ENCODE assay signal across 2 cellular contexts in the genomic region with DNA sequence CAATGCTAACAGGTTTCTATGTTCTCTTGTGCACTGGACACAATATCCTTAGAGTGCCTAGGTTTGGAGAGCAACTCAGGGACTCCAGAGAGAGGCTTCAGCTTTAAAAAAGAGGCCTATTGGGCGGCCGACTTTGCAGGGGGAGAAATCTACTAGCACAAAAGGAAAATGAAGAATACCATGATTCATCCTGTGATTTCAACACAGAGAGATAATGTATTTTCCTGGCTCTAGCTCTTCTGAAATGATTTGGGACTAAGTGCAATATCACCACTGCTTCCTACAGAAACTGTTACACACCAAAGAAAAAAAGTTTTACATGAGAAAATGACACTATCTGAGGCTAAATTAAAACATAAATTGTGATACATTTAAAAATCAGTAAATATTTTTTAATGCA.
TF ChIP-seq lines count a peak whose summit lies in the region.

No MANE protein-coding gene starts in this region.

TF ChIP-seq in SK-N-SH, 30 proteins besides CTCF, POLR2A, EP300 and RAD21 (continued from another document):
- TF ChIP-seq FOSL2 (IDR thresholded peaks at IDR 0.05; ENCODE audit: borderline replicate concordance, low read depth) = 0 out of 2 replicates have a peak, but pooled peaks have one; percentile 5
- TF ChIP-seq, protein P1, sequence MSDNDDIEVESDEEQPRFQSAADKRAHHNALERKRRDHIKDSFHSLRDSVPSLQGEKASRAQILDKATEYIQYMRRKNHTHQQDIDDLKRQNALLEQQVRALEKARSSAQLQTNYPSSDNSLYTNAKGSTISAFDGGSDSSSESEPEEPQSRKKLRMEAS (IDR thresholded peaks at IDR 0.05; ENCODE audit: low read depth) = no peak
- TF ChIP-seq CHD2 (IDR thresholded peaks at IDR 0.05; ENCODE audit: low read length, partially characterized antibody) = no peak

TF ChIP-seq in SK-N-SH treated with all-trans-retinoic acid at 6 μM for 48 hours, 23 proteins besides CTCF, POLR2A, EP300 and RAD21 (continued from another document):
- TF ChIP-seq ARNTL (CRISPR knock-in tag; IDR thresholded peaks at IDR 0.05; ENCODE audit: borderline replicate concordance, low read depth) = no peak
- no peak for TF ChIP-seq TOX (CRISPR knock-in tag; IDR thresholded peaks at IDR 0.05; ENCODE audit: borderline replicate concordance)
- TF ChIP-seq, protein P2, sequence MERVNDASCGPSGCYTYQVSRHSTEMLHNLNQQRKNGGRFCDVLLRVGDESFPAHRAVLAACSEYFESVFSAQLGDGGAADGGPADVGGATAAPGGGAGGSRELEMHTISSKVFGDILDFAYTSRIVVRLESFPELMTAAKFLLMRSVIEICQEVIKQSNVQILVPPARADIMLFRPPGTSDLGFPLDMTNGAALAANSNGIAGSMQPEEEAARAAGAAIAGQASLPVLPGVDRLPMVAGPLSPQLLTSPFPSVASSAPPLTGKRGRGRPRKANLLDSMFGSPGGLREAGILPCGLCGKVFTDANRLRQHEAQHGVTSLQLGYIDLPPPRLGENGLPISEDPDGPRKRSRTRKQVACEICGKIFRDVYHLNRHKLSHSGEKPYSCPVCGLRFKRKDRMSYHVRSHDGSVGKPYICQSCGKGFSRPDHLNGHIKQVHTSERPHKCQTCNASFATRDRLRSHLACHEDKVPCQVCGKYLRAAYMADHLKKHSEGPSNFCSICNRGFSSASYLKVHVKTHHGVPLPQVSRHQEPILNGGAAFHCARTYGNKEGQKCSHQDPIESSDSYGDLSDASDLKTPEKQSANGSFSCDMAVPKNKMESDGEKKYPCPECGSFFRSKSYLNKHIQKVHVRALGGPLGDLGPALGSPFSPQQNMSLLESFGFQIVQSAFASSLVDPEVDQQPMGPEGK (CRISPR knock-in tag; IDR thresholded peaks at IDR 0.05; ENCODE audit: borderline replicate concordance) = no peak
- TF ChIP-seq ZC3H10 (CRISPR knock-in tag; IDR thresholded peaks at IDR 0.05) = no peak
- no peak for TF ChIP-seq ZFP30 (CRISPR knock-in tag; IDR thresholded peaks at IDR 0.05)
- TF ChIP-seq CSDC2 (CRISPR knock-in tag; IDR thresholded peaks at IDR 0.05) = no peak
- no peak for TF ChIP-seq TCF4 (CRISPR knock-in tag; IDR thresholded peaks at IDR 0.05; ENCODE audit: borderline replicate concordance)
- no peak for TF ChIP-seq BACH2 (CRISPR knock-in tag; IDR thresholded peaks at IDR 0.05; ENCODE audit: borderline replicate concordance)
- TF ChIP-seq, protein P3, sequence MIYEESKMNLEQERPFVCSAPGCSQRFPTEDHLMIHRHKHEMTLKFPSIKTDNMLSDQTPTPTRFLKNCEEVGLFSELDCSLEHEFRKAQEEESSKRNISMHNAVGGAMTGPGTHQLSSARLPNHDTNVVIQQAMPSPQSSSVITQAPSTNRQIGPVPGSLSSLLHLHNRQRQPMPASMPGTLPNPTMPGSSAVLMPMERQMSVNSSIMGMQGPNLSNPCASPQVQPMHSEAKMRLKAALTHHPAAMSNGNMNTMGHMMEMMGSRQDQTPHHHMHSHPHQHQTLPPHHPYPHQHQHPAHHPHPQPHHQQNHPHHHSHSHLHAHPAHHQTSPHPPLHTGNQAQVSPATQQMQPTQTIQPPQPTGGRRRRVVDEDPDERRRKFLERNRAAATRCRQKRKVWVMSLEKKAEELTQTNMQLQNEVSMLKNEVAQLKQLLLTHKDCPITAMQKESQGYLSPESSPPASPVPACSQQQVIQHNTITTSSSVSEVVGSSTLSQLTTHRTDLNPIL (CRISPR knock-in tag; IDR thresholded peaks at IDR 0.05; ENCODE audit: low read depth) = no peak
- no peak for TF ChIP-seq ESRRG (CRISPR knock-in tag; IDR thresholded peaks at IDR 0.05)
- TF ChIP-seq, protein P4, sequence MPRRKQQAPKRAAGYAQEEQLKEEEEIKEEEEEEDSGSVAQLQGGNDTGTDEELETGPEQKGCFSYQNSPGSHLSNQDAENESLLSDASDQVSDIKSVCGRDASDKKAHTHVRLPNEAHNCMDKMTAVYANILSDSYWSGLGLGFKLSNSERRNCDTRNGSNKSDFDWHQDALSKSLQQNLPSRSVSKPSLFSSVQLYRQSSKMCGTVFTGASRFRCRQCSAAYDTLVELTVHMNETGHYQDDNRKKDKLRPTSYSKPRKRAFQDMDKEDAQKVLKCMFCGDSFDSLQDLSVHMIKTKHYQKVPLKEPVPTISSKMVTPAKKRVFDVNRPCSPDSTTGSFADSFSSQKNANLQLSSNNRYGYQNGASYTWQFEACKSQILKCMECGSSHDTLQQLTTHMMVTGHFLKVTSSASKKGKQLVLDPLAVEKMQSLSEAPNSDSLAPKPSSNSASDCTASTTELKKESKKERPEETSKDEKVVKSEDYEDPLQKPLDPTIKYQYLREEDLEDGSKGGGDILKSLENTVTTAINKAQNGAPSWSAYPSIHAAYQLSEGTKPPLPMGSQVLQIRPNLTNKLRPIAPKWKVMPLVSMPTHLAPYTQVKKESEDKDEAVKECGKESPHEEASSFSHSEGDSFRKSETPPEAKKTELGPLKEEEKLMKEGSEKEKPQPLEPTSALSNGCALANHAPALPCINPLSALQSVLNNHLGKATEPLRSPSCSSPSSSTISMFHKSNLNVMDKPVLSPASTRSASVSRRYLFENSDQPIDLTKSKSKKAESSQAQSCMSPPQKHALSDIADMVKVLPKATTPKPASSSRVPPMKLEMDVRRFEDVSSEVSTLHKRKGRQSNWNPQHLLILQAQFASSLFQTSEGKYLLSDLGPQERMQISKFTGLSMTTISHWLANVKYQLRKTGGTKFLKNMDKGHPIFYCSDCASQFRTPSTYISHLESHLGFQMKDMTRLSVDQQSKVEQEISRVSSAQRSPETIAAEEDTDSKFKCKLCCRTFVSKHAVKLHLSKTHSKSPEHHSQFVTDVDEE (CRISPR knock-in tag; IDR thresholded peaks at IDR 0.05) = no peak
- TF ChIP-seq ZNF565 (CRISPR knock-in tag; conservative IDR thresholded peaks at IDR 0.05; ENCODE audit: low read depth) = no peak
- no peak for TF ChIP-seq PPARA (CRISPR knock-in tag; IDR thresholded peaks at IDR 0.05; ENCODE audit: borderline replicate concordance)
- no peak for TF ChIP-seq OSR1 (CRISPR knock-in tag; IDR thresholded peaks at IDR 0.05)
- TF ChIP-seq, protein P5, sequence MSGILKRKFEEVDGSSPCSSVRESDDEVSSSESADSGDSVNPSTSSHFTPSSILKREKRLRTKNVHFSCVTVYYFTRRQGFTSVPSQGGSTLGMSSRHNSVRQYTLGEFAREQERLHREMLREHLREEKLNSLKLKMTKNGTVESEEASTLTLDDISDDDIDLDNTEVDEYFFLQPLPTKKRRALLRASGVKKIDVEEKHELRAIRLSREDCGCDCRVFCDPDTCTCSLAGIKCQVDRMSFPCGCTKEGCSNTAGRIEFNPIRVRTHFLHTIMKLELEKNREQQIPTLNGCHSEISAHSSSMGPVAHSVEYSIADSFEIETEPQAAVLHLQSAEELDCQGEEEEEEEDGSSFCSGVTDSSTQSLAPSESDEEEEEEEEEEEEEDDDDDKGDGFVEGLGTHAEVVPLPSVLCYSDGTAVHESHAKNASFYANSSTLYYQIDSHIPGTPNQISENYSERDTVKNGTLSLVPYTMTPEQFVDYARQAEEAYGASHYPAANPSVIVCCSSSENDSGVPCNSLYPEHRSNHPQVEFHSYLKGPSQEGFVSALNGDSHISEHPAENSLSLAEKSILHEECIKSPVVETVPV (CRISPR knock-in tag; IDR thresholded peaks at IDR 0.05) = no peak
